ENCODE assay signal across 1 cellular context in genomic region chr11:64923151-64923661, GRCh38.
TF ChIP-seq lines count a peak whose summit lies in the region.

No MANE protein-coding gene starts in this region.

TF ChIP-seq in HepG2, 621 proteins besides CTCF, POLR2A, EP300 and RAD21:
- no peak for TF ChIP-seq ARNTL (CRISPR knock-in tag; IDR thresholded peaks at IDR 0.05)
- TF ChIP-seq SPEN (CRISPR knock-in tag; IDR thresholded peaks at IDR 0.05; ENCODE audit: low read depth) = 0 out of 2 replicates have a peak, but pooled peaks have one; percentile 16
- no peak for TF ChIP-seq PHF21A (CRISPR knock-in tag; IDR thresholded peaks at IDR 0.05)
- TF ChIP-seq THAP8 (CRISPR knock-in tag; IDR thresholded peaks at IDR 0.05; ENCODE audit: borderline replicate concordance) = no peak
- TF ChIP-seq NFE2L2 (IDR thresholded peaks at IDR 0.05; ENCODE audit: low read length) = no peak
- TF ChIP-seq AGO1 (IDR thresholded peaks at IDR 0.05; ENCODE audit: low read depth, low read length, poor library complexity, severe bottlenecking) = peak; percentile 43
